ENCODE assay signal across 8 cellular contexts in the genomic region with DNA sequence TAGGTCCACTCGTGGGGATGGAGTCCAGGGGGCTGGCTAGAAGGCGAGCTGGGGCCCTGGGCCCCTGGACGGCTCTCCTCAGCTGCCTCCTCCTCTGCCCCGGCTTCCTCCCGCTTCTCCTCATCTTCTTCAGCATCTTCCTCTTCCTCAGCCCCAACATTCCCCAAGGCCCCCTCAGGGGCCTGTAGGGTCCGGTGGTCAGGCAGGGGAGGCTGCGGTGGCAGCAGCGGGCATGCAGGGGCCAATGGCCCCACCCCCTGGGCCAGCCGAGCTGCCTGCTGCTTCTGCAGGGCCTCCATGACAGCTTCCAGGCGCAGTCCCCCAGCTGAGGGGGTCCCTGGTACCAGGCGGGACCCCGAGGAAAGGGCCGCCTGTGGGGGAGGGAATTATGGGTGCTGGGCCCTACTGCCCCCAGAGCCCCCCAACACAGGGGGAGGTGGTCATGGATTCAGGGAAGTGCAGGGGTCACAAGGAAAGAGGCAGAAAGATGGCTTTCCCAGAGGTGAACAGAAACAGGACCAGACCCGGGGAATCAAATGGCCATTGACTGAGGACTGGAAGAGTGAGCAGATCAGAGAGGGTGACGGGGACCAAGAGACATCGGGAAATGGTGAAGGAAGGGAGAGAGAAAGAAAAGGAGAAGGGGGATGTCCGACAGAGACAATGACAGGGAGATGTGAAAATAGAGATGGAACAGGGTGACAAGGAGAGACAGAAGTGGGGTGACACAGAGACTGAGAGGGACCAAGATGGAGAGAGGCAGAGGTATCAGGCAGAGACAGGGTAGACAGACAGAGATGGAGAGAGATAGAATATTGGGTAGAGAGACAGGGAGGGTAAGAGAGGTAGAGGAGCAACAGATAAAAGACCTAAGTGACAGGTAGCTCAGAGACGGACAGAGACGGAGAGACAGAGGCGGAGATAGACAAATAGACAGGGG. TPM values are rescaled to one million over a fixed set of nuclear protein-coding genes. Genes with fewer than 3 reads are reported as not detected.
DNase-seq lines count a peak whose midpoint lies in the region; ATAC-seq and TF ChIP-seq lines count a peak whose summit lies in the region.

No MANE protein-coding gene starts in this region.

- intact Hi-C loops in body of pancreas (cut with DNase I) = no loop called here

- TF ChIP-seq CTCF in omental fat pad (IDR thresholded peaks at IDR 0.05) (no peak), body of pancreas (IDR thresholded peaks at IDR 0.05) (no peak)

- peaks cover 0 to 35% of the 10 kb centered on the region in 2 donors for H3K27me3 ChIP-seq in body of pancreas

- no peaks in the 10 kb centered on the region for H3K9me3 Mint-ChIP-seq in activated T-cell treated with anti-CD3 and anti-CD28 coated beads, Interleukin-2, amount 50 U/mL, for 24 hours
- no peaks in the 10 kb centered on the region for H3K9me3 Mint-ChIP-seq in activated naive CD8-positive, alpha-beta T cell (ENCODE audit: low read depth)
- peaks cover 0 to 2% (median 0%) of the 10 kb centered on the region in 6 donors for H3K9me3 Mint-ChIP-seq in immature natural killer cell
- no peaks in the 10 kb centered on the region for H3K9me3 Mint-ChIP-seq in stimulated activated memory B cell treated with anti-CD40 and anti-IgM and Interleukin-4, amounts not matched to agents 10 μg/mL and 1 μg/mL and 100 μg/mL, for 72 hours

- no peaks in the 10 kb centered on the region for H3K36me3 ChIP-seq in body of pancreas (replicated peaks in 1 of 2; ENCODE audit: insufficient read depth in 1 of 2, low read depth in 2 of 2)

- no peak for TF ChIP-seq POLR2A in body of pancreas (IDR thresholded peaks at IDR 0.05)

- H3K9me3 ChIP-seq in body of pancreas = no peaks in the 10 kb centered on the region

- no peaks in the 10 kb centered on the region for H3K36me3 Mint-ChIP-seq in activated T-cell treated with anti-CD3 and anti-CD28 coated beads, Interleukin-2, amount 50 U/mL, for 24 hours (ENCODE audit: low read depth)
- no peaks in the 10 kb centered on the region for H3K36me3 Mint-ChIP-seq in activated naive CD8-positive, alpha-beta T cell
- H3K36me3 Mint-ChIP-seq in immature natural killer cell = peaks cover 4 to 5% (median 5%) of the 10 kb centered on the region in 3 donors
- H3K36me3 Mint-ChIP-seq in stimulated activated memory B cell treated with anti-CD40 and anti-IgM and Interleukin-4, amounts not matched to agents 10 μg/mL and 1 μg/mL and 100 μg/mL, for 72 hours = no peaks in the 10 kb centered on the region

- H3K27me3 Mint-ChIP-seq in activated T-cell treated with anti-CD3 and anti-CD28 coated beads, Interleukin-2, amount 50 U/mL, for 24 hours = peaks cover 70% of the 10 kb centered on the region
- H3K27me3 Mint-ChIP-seq in activated naive CD8-positive, alpha-beta T cell = peaks cover 32% of the 10 kb centered on the region
- peaks cover 30 to 46% (median 37%) of the 10 kb centered on the region in 3 donors for H3K27me3 Mint-ChIP-seq in immature natural killer cell (ENCODE audit: low read depth in 3 of 3)
- H3K27me3 Mint-ChIP-seq in stimulated activated memory B cell treated with anti-CD40 and anti-IgM and Interleukin-4, amounts not matched to agents 10 μg/mL and 1 μg/mL and 100 μg/mL, for 72 hours = peaks cover 74% of the 10 kb centered on the region

- H3K4me3 Mint-ChIP-seq in activated T-cell treated with anti-CD3 and anti-CD28 coated beads, Interleukin-2, amount 50 U/mL, for 24 hours = peak overlapping the region; percentile 57
- H3K4me3 Mint-ChIP-seq in activated naive CD8-positive, alpha-beta T cell = peak overlapping the region; percentile 84
- H3K4me3 Mint-ChIP-seq in immature natural killer cell = peak overlapping the region; percentile 79 to 92 (median 87)
- H3K4me3 Mint-ChIP-seq in stimulated activated memory B cell treated with anti-CD40 and anti-IgM and Interleukin-4, amounts not matched to agents 10 μg/mL and 1 μg/mL and 100 μg/mL, for 72 hours = peak overlapping the region; percentile 75

- peaks cover 12% of the 10 kb centered on the region for H3K4me1 ChIP-seq in body of pancreas

- H3K27ac Mint-ChIP-seq in activated T-cell treated with anti-CD3 and anti-CD28 coated beads, Interleukin-2, amount 50 U/mL, for 24 hours = no peak overlapping the region
- no peak overlapping the region for H3K27ac Mint-ChIP-seq in activated naive CD8-positive, alpha-beta T cell
- peak overlapping the region in 2 of 6 donors; percentile 10 to 58 for H3K27ac Mint-ChIP-seq in immature natural killer cell
- peak overlapping the region; percentile 3 for H3K27ac Mint-ChIP-seq in stimulated activated memory B cell treated with anti-CD40 and anti-IgM and Interleukin-4, amounts not matched to agents 10 μg/mL and 1 μg/mL and 100 μg/mL, for 72 hours

- no peak overlapping the region for H3K4me3 ChIP-seq in body of pancreas

- H3K27ac ChIP-seq in body of pancreas = no peak overlapping the region

- WGBS in body of pancreas, 2 donors = 29 to 32% methylated on average over 19 to 20 of the region's 20 CpGs

- DNase-seq in activated T-cell treated with anti-CD3 and anti-CD28 coated beads, Interleukin-2, amount 50 U/mL, for 24 hours = no peak
- DNase-seq in activated T-cell treated with anti-CD3 and anti-CD28 coated beads, Interleukin-2, amount 50 U/mL, for 48 hours = no peak
- DNase-seq in immature natural killer cell (no peak), omental fat pad (ENCODE audit: low spot score) (no peak), NCI-H526 (lab: John Stamatoyannopoulos, UW) (no peak), body of pancreas (no peak)

- no peak for ATAC-seq in stimulated activated memory B cell treated with anti-CD40 and anti-IgM and Interleukin-4, amounts not matched to agents 10 μg/mL and 1 μg/mL and 100 μg/mL, for 72 hours
- ATAC-seq in omental fat pad (ENCODE audit: low FRiP score) = no peak
- no peak for ATAC-seq in body of pancreas

- peaks cover 22% of the 10 kb centered on the region for H3K4me1 Mint-ChIP-seq in activated T-cell treated with anti-CD3 and anti-CD28 coated beads, Interleukin-2, amount 50 U/mL, for 24 hours (ENCODE audit: low read depth)
- H3K4me1 Mint-ChIP-seq in activated naive CD8-positive, alpha-beta T cell (ENCODE audit: low read depth) = peaks cover 25% of the 10 kb centered on the region
- peaks cover 16 to 17% of the 10 kb centered on the region in 2 donors for H3K4me1 Mint-ChIP-seq in immature natural killer cell
- H3K4me1 Mint-ChIP-seq in stimulated activated memory B cell treated with anti-CD40 and anti-IgM and Interleukin-4, amounts not matched to agents 10 μg/mL and 1 μg/mL and 100 μg/mL, for 72 hours = peaks cover 29% of the 10 kb centered on the region

RNA-seq across cellular contexts. Expression of a gene that starts 0.9 kb away (rescaled TPM):
- polyA plus RNA-seq in immature natural killer cell = not detected
- total RNA-seq in omental fat pad = not detected
- not detected for total RNA-seq in body of pancreas

RNA-seq across cellular contexts. Expression of a gene that starts 7.7 kb away (rescaled TPM):
- 100 to 1,000 TPM; 201 to 315 (median 268) TPM for polyA plus RNA-seq in immature natural killer cell
- total RNA-seq in omental fat pad (10 to 100 TPM; 46.5 to 93.8 (median 75.0) TPM), body of pancreas (10 to 100 TPM; 36.1 to 39.9 TPM)

RNA-seq across cellular contexts. Expression of a gene that starts 9.6 kb away (rescaled TPM):
- polyA plus RNA-seq in immature natural killer cell = 100 to 1,000 TPM in 1 of 3 donors, 10 to 100 TPM in 2; 75.8 to 135 (median 85.2) TPM
- total RNA-seq in omental fat pad (10 to 100 TPM; 72.9 to 88.6 (median 73.2) TPM), body of pancreas (10 to 100 TPM; 26.7 to 57.1 TPM)

RNA-seq across cellular contexts. Expression of a gene that starts 16.1 kb away (rescaled TPM):
- 10 to 100 TPM; 42.3 to 52.0 (median 43.4) TPM for polyA plus RNA-seq in immature natural killer cell
- total RNA-seq in omental fat pad = 10 to 100 TPM; 13.3 to 28.1 (median 23.1) TPM
- 10 to 100 TPM in 1 of 2 donors, 1 to 10 TPM in 1; 8.6 to 16.9 TPM for total RNA-seq in body of pancreas

RNA-seq across cellular contexts. Expression of a gene that starts 18.5 kb away (rescaled TPM):
- 10 to 100 TPM; 43.7 to 61.2 (median 47.3) TPM for polyA plus RNA-seq in immature natural killer cell
- total RNA-seq in omental fat pad (10 to 100 TPM; 17.2 to 53.3 (median 32.7) TPM), body of pancreas (10 to 100 TPM; 31.6 to 33.2 TPM)
